Comparison of ENCODE assay signal across 12 cellular contexts in the genomic region with DNA sequence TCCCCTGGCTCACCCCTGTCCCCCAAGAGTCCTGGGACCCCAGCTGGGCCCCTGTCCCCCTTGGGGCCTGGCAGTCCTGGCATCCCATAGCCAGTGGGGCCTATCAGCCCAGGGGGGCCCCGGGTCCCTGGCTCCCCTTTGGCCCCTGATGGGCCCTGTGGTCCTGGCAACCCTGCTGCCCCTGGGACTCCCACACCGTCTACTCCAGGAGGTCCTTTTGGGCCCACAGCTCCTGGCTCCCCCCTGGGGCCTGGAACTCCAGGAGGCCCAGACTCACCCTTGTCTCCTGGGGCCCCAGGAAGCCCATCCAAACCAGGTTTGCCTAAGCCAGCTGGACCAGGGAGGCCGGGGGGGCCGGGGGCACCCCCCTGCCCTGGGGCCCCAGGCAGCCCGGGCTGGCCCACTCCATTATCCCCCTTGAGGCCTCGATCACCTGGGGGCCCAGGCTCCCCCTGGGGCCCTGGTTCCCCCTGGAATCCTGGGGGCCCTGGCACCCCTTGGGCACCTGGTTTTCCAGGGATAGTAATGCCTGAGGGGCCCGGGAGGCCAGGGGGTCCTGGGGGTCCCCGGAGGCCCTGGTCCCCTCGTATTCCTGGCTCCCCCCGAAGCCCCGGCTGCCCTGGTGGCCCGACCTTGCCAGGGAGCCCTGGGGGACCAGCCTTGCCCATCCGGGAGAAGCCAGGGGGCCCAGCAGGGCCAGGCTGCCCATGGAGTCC. TPM values are rescaled to one million over a fixed set of nuclear protein-coding genes. Genes with fewer than 3 reads are reported as not detected.
A peak's percentile ranks its signal among the peaks of the same experiment; 100 is the strongest.
DNase-seq lines count a peak whose midpoint lies in the region; FAIRE-seq and TF ChIP-seq lines count a peak whose summit lies in the region.
"Had no signal": no experiment of that assay in that cellular context is flagged by ENCODE, and none has a peak within 500 bp of the region (broad histone marks: within the 10 kb centered on the region; RNA-seq: fewer than 3 reads in every experiment).

No MANE protein-coding gene starts in this region.

- H3K4ac ChIP-seq in H1 (replicated peaks; ENCODE audit: insufficient read length, low read depth, low read length): no peak overlapping the region
- H3K4ac ChIP-seq in trophoblast cell (ENCODE audit: low read depth, low read length): no peak overlapping the region

- H3K4me2 ChIP-seq in H1 (ENCODE audit: insufficient read depth in 1 of 2, low read depth in 2 of 2, low read length in 2 of 2) (no peak overlapping the region), trophoblast cell (ENCODE audit: low read length) (no peak overlapping the region)

- H4K12ac ChIP-seq in trophoblast cell (ENCODE audit: low read depth, low read length): no peak overlapping the region

- H2AFZ ChIP-seq in H1 (ENCODE audit: low read length) (no peak overlapping the region), trophoblast cell (ENCODE audit: insufficient read depth, low read length, poor library complexity) (no peak overlapping the region)

- H2BK120ac ChIP-seq in H1 (replicated peaks; ENCODE audit: low read depth, low read length) (no peak overlapping the region), trophoblast cell (ENCODE audit: insufficient read depth, low read length, poor library complexity) (no peak overlapping the region)

- H3K4me3 ChIP-seq in HEK293 (ENCODE audit: low read depth, low read length) (no peak overlapping the region), H1 (ENCODE audit: extremely low read depth in 1 of 4, insufficient read depth in 2 of 4, low read depth in 3 of 4, low read length in 4 of 4) (no peak overlapping the region), trophoblast cell (ENCODE audit: low read depth, low read length) (no peak overlapping the region)
- H3K4me3 ChIP-seq: gastrocnemius medialis, HAP-1, thyroid gland had no signal

- H2BK15ac ChIP-seq in H1 (ENCODE audit: low read length): no peak overlapping the region

- no peak for TF ChIP-seq EP300 in H1 (IDR thresholded peaks at IDR 0.05; ENCODE audit: borderline replicate concordance in 1 of 2, low read depth in 2 of 2, low read length in 2 of 2)

- H4K91ac ChIP-seq in H1 (replicated peaks; ENCODE audit: insufficient read length, low read length): no peak overlapping the region
- no peak overlapping the region for H4K91ac ChIP-seq in trophoblast cell (ENCODE audit: low read depth, low read length)

- CTCF ChIA-PET in HEK293 (lab: Yijun Ruan, JAX) (interaction anchor here (0.6 to 11.1 kb wide), 3 partner anchors 16 to 90 kb away, joined by 4 to 156 read pairs (median 8); no protein-coding TSS in a partner anchor), H1 (lab: Charles Lee; ENCODE audit: partially characterized antibody) (interaction anchor here (4.6 to 32.6 kb wide), 3 partner anchors 12 to 39 kb away, joined by 38 to 738 read pairs (median 74); no protein-coding TSS in a partner anchor)

- no peak for TF ChIP-seq CTCF in HEK293 (tag by site-specific recombination; IDR thresholded peaks at IDR 0.05)
- TF ChIP-seq CTCF in H1 (IDR thresholded peaks at IDR 0.05; ENCODE audit: control extremely low read depth in 1 of 3, insufficient read depth in 1 of 3, low read depth in 1 of 3, low read length in 3 of 3): no peak

- no peak overlapping the region for H3K9ac ChIP-seq in H1 (replicated peaks in 1 of 4; ENCODE audit: extremely low read depth in 1 of 4, low read depth in 3 of 4, low read length in 3 of 4)
- no peak overlapping the region for H3K9ac ChIP-seq in trophoblast cell (ENCODE audit: low read length)

- no peak for TF ChIP-seq POLR2A in H1 (IDR thresholded peaks at IDR 0.05; ENCODE audit: control extremely low read depth in 1 of 2, low read depth in 2 of 2, low read length in 2 of 2)

- peaks cover 0 to 32% of the 10 kb centered on the region in 2 experiments; a peak in 1 of 3 replicates for H3K36me3 ChIP-seq in HEK293 (ENCODE audit: control insufficient read depth in 2 of 2, insufficient read depth in 1 of 2, low read length in 2 of 2)
- peaks cover 5 to 12% (median 9%) of the 10 kb centered on the region in 4 experiments; a peak in 7 of 8 replicates for H3K36me3 ChIP-seq in H1 (ENCODE audit: control insufficient read depth in 2 of 4, insufficient read depth in 4 of 4, low read length in 3 of 4)
- peaks cover 16 to 17% of the 10 kb centered on the region in 2 experiments for H3K36me3 ChIP-seq in trophoblast cell (ENCODE audit: control insufficient read depth in 1 of 2, insufficient read depth in 2 of 2, low read length in 2 of 2)

- H3K9me3 ChIP-seq in HEK293 (ENCODE audit: control insufficient read depth, insufficient read depth, low read depth, low read length) (no peaks in the 10 kb centered on the region), H1 (ENCODE audit: insufficient read depth in 2 of 2, low read depth in 1 of 2, low read length in 1 of 2) (no peaks in the 10 kb centered on the region), trophoblast cell (ENCODE audit: insufficient read depth, low read depth, low read length) (no peaks in the 10 kb centered on the region)
- H3K9me3 ChIP-seq: gastrocnemius medialis, HAP-1, thyroid gland had no signal

- H2AK5ac ChIP-seq in H1 (ENCODE audit: low read depth, low read length) (no peak overlapping the region), trophoblast cell (ENCODE audit: low read length) (no peak overlapping the region)

- H2BK5ac ChIP-seq in H1 (ENCODE audit: low read depth, low read length) (no peak overlapping the region), trophoblast cell (ENCODE audit: low read depth, low read length, poor library complexity) (no peak overlapping the region)

- H3K79me2 ChIP-seq in H1 (ENCODE audit: control insufficient read depth in 1 of 2, insufficient read depth in 2 of 2, low read length in 2 of 2) (no peaks in the 10 kb centered on the region), trophoblast cell (ENCODE audit: control insufficient read depth, insufficient read depth, low read length, poor library complexity) (no peaks in the 10 kb centered on the region)

- H2BK12ac ChIP-seq in H1 (ENCODE audit: low read depth, low read length) (no peak overlapping the region), trophoblast cell (ENCODE audit: low read length) (no peak overlapping the region)

- H3K23me2 ChIP-seq in H1 (ENCODE audit: low read depth, low read length): no peaks in the 10 kb centered on the region

- 93% methylated on average over 10 of the region's 13 CpGs; no CpG with 5 or more reads in 1 of the 2 experiments for WGBS in H1 (ENCODE audit: extremely low coverage in 1 of 2, insufficient coverage in 1 of 2, insufficient read length in 1 of 2, insufficient replicate concordance in 2 of 2, low coverage in 1 of 2, low lambda C conversion rate in 2 of 2, missing lambda C conversion rate in 1 of 2), 2 experiments
- no CpG with 5 or more reads among the region's 13 CpGs for WGBS in trophoblast cell (ENCODE audit: extremely low coverage, insufficient coverage, insufficient read length)

- no peak overlapping the region for H3K56ac ChIP-seq in H1 (replicated peaks; ENCODE audit: insufficient read length, low read depth, low read length)

- H4K8ac ChIP-seq in H1 (ENCODE audit: extremely low read depth, insufficient read depth, low read length): peak overlapping the region; percentile 80
- H4K8ac ChIP-seq in trophoblast cell (ENCODE audit: low read depth, low read length): no peak overlapping the region

- H2BK20ac ChIP-seq in H1 (ENCODE audit: low read length): no peak overlapping the region

- H3K27me3 ChIP-seq in H1 (replicated peaks in 1 of 4; ENCODE audit: control insufficient read depth in 3 of 4, extremely low read depth in 1 of 4, insufficient read depth in 3 of 4, low read length in 3 of 4) (0 out of 7 replicates have a peak, but pooled peaks cover 0 to 2% (median 0%) of the 10 kb centered on the region in 4 experiments), trophoblast cell (ENCODE audit: insufficient read depth, low read length) (no peaks in the 10 kb centered on the region)
- H3K27me3 ChIP-seq: gastrocnemius medialis, thyroid gland had no signal

- no peak for DNase-seq in H1 (ENCODE audit: low read depth in 1 of 2, low spot score in 2 of 2)
- DNase-seq in trophoblast cell: no peak
- DNase-seq in D341Med (ENCODE audit: low spot score): no peak
- DNase-seq: NCI-H2081 treated with DMSO at 0.1 percent for 48 hours had no signal

- no peak overlapping the region for H3K23ac ChIP-seq in H1 (ENCODE audit: insufficient read length)
- H3K23ac ChIP-seq in trophoblast cell (ENCODE audit: low read length): no peak overlapping the region

- no peak overlapping the region for H3K27ac ChIP-seq in HEK293 (ENCODE audit: extremely low read depth, low read depth, low read length)
- no peak overlapping the region for H3K27ac ChIP-seq in H1 (ENCODE audit: low read depth, low read length)
- H3K27ac ChIP-seq in trophoblast cell (ENCODE audit: low read depth, low read length): no peak overlapping the region
- H3K27ac ChIP-seq: gastrocnemius medialis, thyroid gland had no signal

- no peak for TF ChIP-seq RAD21 in H1 (IDR thresholded peaks at IDR 0.05 in 1 of 2, conservative IDR thresholded peaks at IDR 0.05 in 1 of 2; ENCODE audit: low read depth in 2 of 2, low read length in 2 of 2)

- POLR2A ChIA-PET in HEK293 (lab: Yijun Ruan, JAX): no interaction called here
- POLR2A ChIA-PET in H1 (lab: Charles Lee; ENCODE audit: partially characterized antibody): interaction anchor here (0.7 to 7.8 kb wide), 3 partner anchors 35 to 169 kb away, joined by 4 to 61 read pairs (median 10); no protein-coding TSS in a partner anchor

- H3K79me1 ChIP-seq in H1 (ENCODE audit: low read depth, low read length) (no peaks in the 10 kb centered on the region), trophoblast cell (ENCODE audit: low read length) (no peaks in the 10 kb centered on the region)

- no peak overlapping the region for H4K5ac ChIP-seq in H1 (ENCODE audit: insufficient read length, low read depth, low read length)

- no peaks in the 10 kb centered on the region for H4K20me1 ChIP-seq in H1 (replicated peaks in 1 of 2; ENCODE audit: control insufficient read depth in 1 of 2, insufficient read depth in 2 of 2, low read length in 2 of 2)

- no peaks in the 10 kb centered on the region for H3K4me1 ChIP-seq in HEK293 (ENCODE audit: control insufficient read depth, insufficient read depth, low read length)
- H3K4me1 ChIP-seq in H1 (replicated peaks in 1 of 4; ENCODE audit: control insufficient read depth in 3 of 4, insufficient read depth in 4 of 4, low read length in 3 of 4): peaks cover 0 to 11% (median 7%) of the 10 kb centered on the region in 4 experiments; a peak in 3 of 7 replicates
- no peaks in the 10 kb centered on the region for H3K4me1 ChIP-seq in trophoblast cell (ENCODE audit: control insufficient read depth in 1 of 2, insufficient read depth in 2 of 2, low read length in 2 of 2)
- H3K4me1 ChIP-seq: gastrocnemius medialis, HAP-1 had no signal

- FAIRE-seq in H1 (lab: Jason Lieb, UNC): no peak

- H3K14ac ChIP-seq in H1 (ENCODE audit: insufficient read length): no peak overlapping the region
- no peak overlapping the region for H3K14ac ChIP-seq in trophoblast cell (ENCODE audit: low read length)

- H3K18ac ChIP-seq in H1 (ENCODE audit: extremely low read depth, low read length) (no peak overlapping the region), trophoblast cell (ENCODE audit: low read length) (no peak overlapping the region)

RNA-seq across cellular contexts. Expression of a gene that starts 10.1 kb away (rescaled TPM):
- 22.9 and 23.9 TPM in 2 replicates for total RNA-seq in H1 (2021; fragmentation: NEBNext Ultra II Directional; extraction: Animal tissue kit (Norgen Biotek cat#: 25700))
- 38.1 and 39.4 TPM in 2 replicates for polyA plus RNA-seq in H1 (2011; rRNA removed)
- 38.4 TPM for polyA plus RNA-seq in H1 (2011; cell fraction: cytosol; rRNA removed)
- polyA plus RNA-seq in H1 (2011; cell fraction: nucleus; rRNA removed): 28.3 TPM
- polyA plus RNA-seq in H1 (2012, experiment 1 of 2): 21.8 to 29.1 TPM (median 27.6 TPM) in 4 replicates
- 30.5 TPM for polyA plus RNA-seq in H1 (2012, experiment 2 of 2)
- 13.3 TPM for polyA plus RNA-seq in H1 (2013, experiment 1 of 2)
- polyA plus RNA-seq in H1 (2013, experiment 2 of 2): 13.4 TPM
- 19.9 and 22.5 TPM in 2 replicates for polyA minus RNA-seq in H1 (2011; rRNA and poly(A)+ RNA removed)
- 10.1 TPM for polyA minus RNA-seq in H1 (2011; cell fraction: cytosol; rRNA and poly(A)+ RNA removed)
- polyA minus RNA-seq in H1 (2011; cell fraction: nucleus; rRNA and poly(A)+ RNA removed): 8.7 TPM
- 14.7 and 16.2 TPM in 2 replicates for polyA plus RNA-seq in trophoblast cell (2013)

RNA-seq across cellular contexts. Expression of a gene that starts 14.9 kb away (rescaled TPM):
- 1.3 and 1.6 TPM in 2 replicates for total RNA-seq in H1 (2021; fragmentation: NEBNext Ultra II Directional; extraction: Animal tissue kit (Norgen Biotek cat#: 25700))
- 1.7 and 2.6 TPM in 2 replicates for polyA plus RNA-seq in H1 (2011; rRNA removed)
- 2.4 TPM for polyA plus RNA-seq in H1 (2011; cell fraction: cytosol; rRNA removed)
- 8.2 TPM for polyA plus RNA-seq in H1 (2011; cell fraction: nucleus; rRNA removed)
- 1.7 to 2.5 TPM (median 2.2 TPM) in 4 replicates for polyA plus RNA-seq in H1 (2012, experiment 1 of 2)
- 1.3 TPM for polyA plus RNA-seq in H1 (2012, experiment 2 of 2)
- polyA plus RNA-seq in H1 (2013, experiment 1 of 2): 0.81 TPM
- 0.75 TPM for polyA plus RNA-seq in H1 (2013, experiment 2 of 2)
- polyA minus RNA-seq in H1 (2011; rRNA and poly(A)+ RNA removed): 0.80 and 1.4 TPM in 2 replicates
- 2.2 TPM for polyA minus RNA-seq in H1 (2011; cell fraction: cytosol; rRNA and poly(A)+ RNA removed)
- polyA minus RNA-seq in H1 (2011; cell fraction: nucleus; rRNA and poly(A)+ RNA removed): 3.0 TPM
- polyA plus RNA-seq in trophoblast cell (2013): 0.36 and 0.49 TPM in 2 replicates
- total RNA-seq: aorta; CD8-positive, alpha-beta memory T cell; gastrocnemius medialis; HT-29; LHCN-M2 had no signal
- polyA plus RNA-seq: CD8-positive, alpha-beta memory T cell had no signal

RNA-seq across cellular contexts. Expression of a gene that starts 26.2 kb away (rescaled TPM):
- 2.4 and 2.8 TPM in 2 replicates for total RNA-seq in H1 (2021; fragmentation: NEBNext Ultra II Directional; extraction: Animal tissue kit (Norgen Biotek cat#: 25700))
- 2.1 and 2.4 TPM in 2 replicates for polyA plus RNA-seq in H1 (2011; rRNA removed)
- polyA plus RNA-seq in H1 (2011; cell fraction: cytosol; rRNA removed): 1.7 TPM
- 2.5 TPM for polyA plus RNA-seq in H1 (2011; cell fraction: nucleus; rRNA removed)
- polyA plus RNA-seq in H1 (2012, experiment 1 of 2): 1.1 to 2.4 TPM (median 1.6 TPM) in 4 replicates
- polyA plus RNA-seq in H1 (2012, experiment 2 of 2): 1.4 TPM
- polyA plus RNA-seq in H1 (2013, experiment 1 of 2): 3.2 TPM
- polyA plus RNA-seq in H1 (2013, experiment 2 of 2): 2.8 TPM
- 1.1 TPM in 2 replicates for polyA minus RNA-seq in H1 (2011; rRNA and poly(A)+ RNA removed)
- polyA minus RNA-seq in H1 (2011; cell fraction: cytosol; rRNA and poly(A)+ RNA removed): 2.0 TPM
- 1.6 TPM for polyA minus RNA-seq in H1 (2011; cell fraction: nucleus; rRNA and poly(A)+ RNA removed)
- 0.25 and 0.27 TPM in 2 replicates for polyA plus RNA-seq in trophoblast cell (2013)
- total RNA-seq: HT-29 had no signal
- polyA plus RNA-seq: CD8-positive, alpha-beta memory T cell had no signal

RNA-seq across cellular contexts. Expression of a gene that starts 50.5 kb away (rescaled TPM):
- total RNA-seq in H1 (2021; fragmentation: NEBNext Ultra II Directional; extraction: Animal tissue kit (Norgen Biotek cat#: 25700)): 42.0 and 47.8 TPM in 2 replicates
- polyA plus RNA-seq in H1 (2011; rRNA removed): 36.1 and 51.0 TPM in 2 replicates
- polyA plus RNA-seq in H1 (2011; cell fraction: cytosol; rRNA removed): 53.9 TPM
- 19.8 TPM for polyA plus RNA-seq in H1 (2011; cell fraction: nucleus; rRNA removed)
- 55.6 to 70.5 TPM (median 64.5 TPM) in 4 replicates for polyA plus RNA-seq in H1 (2012, experiment 1 of 2)
- polyA plus RNA-seq in H1 (2012, experiment 2 of 2): 47.1 TPM
- polyA plus RNA-seq in H1 (2013, experiment 1 of 2): 35.8 TPM
- 38.3 TPM for polyA plus RNA-seq in H1 (2013, experiment 2 of 2)
- 19.0 and 20.3 TPM in 2 replicates for polyA minus RNA-seq in H1 (2011; rRNA and poly(A)+ RNA removed)
- polyA minus RNA-seq in H1 (2011; cell fraction: cytosol; rRNA and poly(A)+ RNA removed): 34.5 TPM
- 11.1 TPM for polyA minus RNA-seq in H1 (2011; cell fraction: nucleus; rRNA and poly(A)+ RNA removed)
- polyA plus RNA-seq in trophoblast cell (2013): 62.9 and 66.9 TPM in 2 replicates

RNA-seq across cellular contexts. Expression of a gene that starts 57.2 kb away (rescaled TPM):
- 52.4 and 55.1 TPM in 2 replicates for total RNA-seq in H1 (2021; fragmentation: NEBNext Ultra II Directional; extraction: Animal tissue kit (Norgen Biotek cat#: 25700))
- 18.2 and 24.8 TPM in 2 replicates for polyA plus RNA-seq in H1 (2011; rRNA removed)
- polyA plus RNA-seq in H1 (2011; cell fraction: cytosol; rRNA removed): 23.1 TPM
- polyA plus RNA-seq in H1 (2011; cell fraction: nucleus; rRNA removed): 36.3 TPM
- 44.6 to 64.8 TPM (median 56.7 TPM) in 4 replicates for polyA plus RNA-seq in H1 (2012, experiment 1 of 2)
- 55.0 TPM for polyA plus RNA-seq in H1 (2012, experiment 2 of 2)
- polyA plus RNA-seq in H1 (2013, experiment 1 of 2): 30.4 TPM
- polyA plus RNA-seq in H1 (2013, experiment 2 of 2): 27.2 TPM
- polyA minus RNA-seq in H1 (2011; rRNA and poly(A)+ RNA removed): 10.9 and 11.9 TPM in 2 replicates
- 31.9 TPM for polyA minus RNA-seq in H1 (2011; cell fraction: cytosol; rRNA and poly(A)+ RNA removed)
- polyA minus RNA-seq in H1 (2011; cell fraction: nucleus; rRNA and poly(A)+ RNA removed): 18.1 TPM
- 96.6 and 97.6 TPM in 2 replicates for polyA plus RNA-seq in trophoblast cell (2013)
